1 cellular context compared by ENCODE assay signal in genomic region chr22:38080468-38080846, GRCh38.
TF ChIP-seq lines count a peak whose summit lies in the region.

No MANE protein-coding gene starts in this region.

TF ChIP-seq in GM23338, 12 proteins besides CTCF, POLR2A, EP300 and RAD21 (continued from another document):
- TF ChIP-seq, protein P1, sequence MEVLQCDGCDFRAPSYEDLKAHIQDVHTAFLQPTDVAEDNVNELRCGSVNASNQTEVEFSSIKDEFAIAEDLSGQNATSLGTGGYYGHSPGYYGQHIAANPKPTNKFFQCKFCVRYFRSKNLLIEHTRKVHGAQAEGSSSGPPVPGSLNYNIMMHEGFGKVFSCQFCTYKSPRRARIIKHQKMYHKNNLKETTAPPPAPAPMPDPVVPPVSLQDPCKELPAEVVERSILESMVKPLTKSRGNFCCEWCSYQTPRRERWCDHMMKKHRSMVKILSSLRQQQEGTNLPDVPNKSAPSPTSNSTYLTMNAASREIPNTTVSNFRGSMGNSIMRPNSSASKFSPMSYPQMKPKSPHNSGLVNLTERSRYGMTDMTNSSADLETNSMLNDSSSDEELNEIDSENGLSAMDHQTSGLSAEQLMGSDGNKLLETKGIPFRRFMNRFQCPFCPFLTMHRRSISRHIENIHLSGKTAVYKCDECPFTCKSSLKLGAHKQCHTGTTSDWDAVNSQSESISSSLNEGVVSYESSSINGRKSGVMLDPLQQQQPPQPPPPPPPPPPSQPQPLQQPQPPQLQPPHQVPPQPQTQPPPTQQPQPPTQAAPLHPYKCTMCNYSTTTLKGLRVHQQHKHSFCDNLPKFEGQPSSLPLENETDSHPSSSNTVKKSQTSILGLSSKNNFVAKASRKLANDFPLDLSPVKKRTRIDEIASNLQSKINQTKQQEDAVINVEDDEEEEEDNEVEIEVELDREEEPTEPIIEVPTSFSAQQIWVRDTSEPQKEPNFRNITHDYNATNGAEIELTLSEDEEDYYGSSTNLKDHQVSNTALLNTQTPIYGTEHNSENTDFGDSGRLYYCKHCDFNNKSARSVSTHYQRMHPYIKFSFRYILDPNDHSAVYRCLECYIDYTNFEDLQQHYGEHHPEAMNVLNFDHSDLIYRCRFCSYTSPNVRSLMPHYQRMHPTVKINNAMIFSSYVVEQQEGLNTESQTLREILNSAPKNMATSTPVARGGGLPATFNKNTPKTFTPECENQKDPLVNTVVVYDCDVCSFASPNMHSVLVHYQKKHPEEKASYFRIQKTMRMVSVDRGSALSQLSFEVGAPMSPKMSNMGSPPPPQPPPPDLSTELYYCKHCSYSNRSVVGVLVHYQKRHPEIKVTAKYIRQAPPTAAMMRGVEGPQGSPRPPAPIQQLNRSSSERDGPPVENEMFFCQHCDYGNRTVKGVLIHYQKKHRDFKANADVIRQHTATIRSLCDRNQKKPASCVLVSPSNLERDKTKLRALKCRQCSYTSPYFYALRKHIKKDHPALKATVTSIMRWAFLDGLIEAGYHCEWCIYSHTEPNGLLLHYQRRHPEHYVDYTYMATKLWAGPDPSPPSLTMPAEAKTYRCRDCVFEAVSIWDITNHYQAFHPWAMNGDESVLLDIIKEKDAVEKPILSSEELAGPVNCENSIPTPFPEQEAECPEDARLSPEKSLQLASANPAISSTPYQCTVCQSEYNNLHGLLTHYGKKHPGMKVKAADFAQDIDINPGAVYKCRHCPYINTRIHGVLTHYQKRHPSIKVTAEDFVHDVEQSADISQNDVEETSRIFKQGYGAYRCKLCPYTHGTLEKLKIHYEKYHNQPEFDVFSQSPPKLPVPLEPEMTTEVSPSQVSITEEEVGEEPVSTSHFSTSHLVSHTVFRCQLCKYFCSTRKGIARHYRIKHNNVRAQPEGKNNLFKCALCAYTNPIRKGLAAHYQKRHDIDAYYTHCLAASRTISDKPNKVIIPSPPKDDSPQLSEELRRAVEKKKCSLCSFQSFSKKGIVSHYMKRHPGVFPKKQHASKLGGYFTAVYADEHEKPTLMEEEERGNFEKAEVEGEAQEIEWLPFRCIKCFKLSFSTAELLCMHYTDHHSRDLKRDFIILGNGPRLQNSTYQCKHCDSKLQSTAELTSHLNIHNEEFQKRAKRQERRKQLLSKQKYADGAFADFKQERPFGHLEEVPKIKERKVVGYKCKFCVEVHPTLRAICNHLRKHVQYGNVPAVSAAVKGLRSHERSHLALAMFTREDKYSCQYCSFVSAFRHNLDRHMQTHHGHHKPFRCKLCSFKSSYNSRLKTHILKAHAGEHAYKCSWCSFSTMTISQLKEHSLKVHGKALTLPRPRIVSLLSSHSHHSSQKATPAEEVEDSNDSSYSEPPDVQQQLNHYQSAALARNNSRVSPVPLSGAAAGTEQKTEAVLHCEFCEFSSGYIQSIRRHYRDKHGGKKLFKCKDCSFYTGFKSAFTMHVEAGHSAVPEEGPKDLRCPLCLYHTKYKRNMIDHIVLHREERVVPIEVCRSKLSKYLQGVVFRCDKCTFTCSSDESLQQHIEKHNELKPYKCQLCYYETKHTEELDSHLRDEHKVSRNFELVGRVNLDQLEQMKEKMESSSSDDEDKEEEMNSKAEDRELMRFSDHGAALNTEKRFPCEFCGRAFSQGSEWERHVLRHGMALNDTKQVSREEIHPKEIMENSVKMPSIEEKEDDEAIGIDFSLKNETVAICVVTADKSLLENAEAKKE (CRISPR knock-in tag; IDR thresholded peaks at IDR 0.05): no peak
- TF ChIP-seq JUNB (IDR thresholded peaks at IDR 0.05; ENCODE audit: unreplicated experiment): no peak
- TF ChIP-seq REST (IDR thresholded peaks at IDR 0.05; ENCODE audit: unreplicated experiment): no peak
- no peak for TF ChIP-seq ZNF114 (CRISPR knock-in tag; IDR thresholded peaks at IDR 0.05)
- no peak for TF ChIP-seq ZNF331 (CRISPR knock-in tag; IDR thresholded peaks at IDR 0.05; ENCODE audit: low read depth)
- TF ChIP-seq NANOG (IDR thresholded peaks at IDR 0.05; ENCODE audit: borderline replicate concordance): no peak
